Comparison of ENCODE assay signal across 10 cellular contexts in the genomic region with DNA sequence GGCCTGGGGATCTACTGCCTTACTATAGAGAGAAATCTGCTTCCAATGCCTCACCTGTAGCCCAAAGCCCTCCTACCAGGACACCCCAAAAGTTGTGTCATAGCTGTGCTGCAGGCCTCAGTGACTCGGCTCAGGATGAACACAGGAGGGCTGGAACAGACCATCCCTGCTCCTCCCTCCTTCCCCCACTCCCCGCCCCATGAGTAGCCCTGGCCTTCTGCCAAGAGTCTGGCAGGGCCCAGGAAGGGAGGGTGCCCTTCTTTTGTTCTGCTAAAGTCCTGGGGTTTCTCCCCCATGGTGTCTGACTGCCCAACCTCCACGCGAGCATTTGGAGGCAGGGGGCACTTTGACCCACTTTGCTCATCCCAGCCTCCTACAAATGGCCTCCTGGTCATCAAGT. TPM values are rescaled to one million over a fixed set of nuclear protein-coding genes. Genes with fewer than 3 reads are reported as not detected.
A peak's percentile ranks its signal among the peaks of the same experiment; 100 is the strongest.
DNase-seq lines count a peak whose midpoint lies in the region; ATAC-seq and TF ChIP-seq lines count a peak whose summit lies in the region.
"Not testable (repeated sequence)": the region's sequence is repeated elsewhere in the genome, so short reads cannot be mapped to it uniquely, and the experiment has no call there.
"Had no signal": no experiment of that assay in that cellular context is flagged by ENCODE, and none has a peak within 500 bp of the region (broad histone marks: within the 10 kb centered on the region; RNA-seq: fewer than 3 reads in every experiment).

No MANE protein-coding gene starts in this region.

- not testable (repeated sequence) for H3K27ac ChIP-seq in colonic mucosa; heart left ventricle; right cardiac atrium (ENCODE audit: low read length); spleen

- ATAC-seq in heart left ventricle (peak in 3 of 4 donors; percentile 25 to 61 (median 48)), right cardiac atrium (peak; percentile 42 to 56)

- H3K4me3 ChIP-seq in colonic mucosa; heart left ventricle; right cardiac atrium (ENCODE audit: low read length); spleen: not testable (repeated sequence)

- TF ChIP-seq POLR2A in heart left ventricle (IDR thresholded peaks at IDR 0.05); spleen (IDR thresholded peaks at IDR 0.05): not testable (repeated sequence)

- not testable (repeated sequence) for H3K27me3 ChIP-seq in colonic mucosa; heart left ventricle; right cardiac atrium (ENCODE audit: control insufficient read depth, insufficient read depth); spleen (replicated peaks in 1 of 7)

- H3K9me3 ChIP-seq in colonic mucosa; heart left ventricle; right cardiac atrium (ENCODE audit: control insufficient read depth, low read length); spleen: not testable (repeated sequence)

- not testable (repeated sequence) for H3K9ac ChIP-seq in colonic mucosa (ENCODE audit: low read depth in 2 of 2, low read length in 2 of 2)

- not testable (repeated sequence) for TF ChIP-seq CTCF in colonic mucosa (IDR thresholded peaks at IDR 0.05); heart left ventricle (IDR thresholded peaks at IDR 0.05); spleen (IDR thresholded peaks at IDR 0.05 in 8 of 11, conservative IDR thresholded peaks at IDR 0.05 in 3 of 11)

- not testable (repeated sequence) for TF ChIP-seq EP300 in Ishikawa (IDR thresholded peaks at IDR 0.05; ENCODE audit: borderline replicate concordance)

- intact Hi-C loops in colonic mucosa (cut with DNase I); heart left ventricle (cut with DNase I); right cardiac atrium (cut with DNase I); spleen (cut with DNase I; ENCODE audit: low total_unique reads): not testable (repeated sequence)

- H3K4me1 ChIP-seq in colonic mucosa; heart left ventricle; right cardiac atrium (ENCODE audit: control insufficient read depth, insufficient read depth, low read length); spleen: not testable (repeated sequence)

- WGBS in heart left ventricle, 4 donors: no CpG with 5 or more reads among the region's 4 CpGs
- WGBS in right cardiac atrium: no CpG with 5 or more reads among the region's 4 CpGs
- no CpG with 5 or more reads among the region's 4 CpGs for WGBS in spleen, 5 donors

- H3K36me3 ChIP-seq in colonic mucosa, heart left ventricle, spleen: not testable (repeated sequence)

- DNase-seq in colonic mucosa (peak; percentile 76), heart left ventricle (peak in 4 of 5 donors; percentile 12 to 30 (median 20)), right cardiac atrium (peak in 2 of 3 donors; percentile 54 to 58), mucosa of gallbladder (ENCODE audit: low spot score) (peak; percentile 31), spleen (peak; percentile 36)

- not testable (repeated sequence) for TF ChIP-seq RAD21 in Ishikawa (IDR thresholded peaks at IDR 0.05; ENCODE audit: low read depth)

TF ChIP-seq in Ishikawa, 13 proteins besides CTCF, POLR2A, EP300 and RAD21:
- TF ChIP-seq NFIC (IDR thresholded peaks at IDR 0.05): 0 out of 2 replicates have a peak, but pooled peaks have one; percentile 37

RNA-seq across cellular contexts. Expression of a gene that starts 24.8 kb away (rescaled TPM):
- total RNA-seq in colonic mucosa (1 to 10 TPM; 6.3 to 9.3 TPM), heart left ventricle (not detected), right cardiac atrium (under 1 TPM in 2 of 4 donors, not detected in 2; 0.19 to 0.40 TPM), mucosa of gallbladder (0.14 TPM), spleen (not detected)
- polyA plus RNA-seq in heart left ventricle (not detected), right cardiac atrium (0.09 TPM), spleen (not detected)
- total RNA-seq: A673; CD8-positive, alpha-beta memory T cell; Daoy; H1 had no signal
- polyA plus RNA-seq: CD8-positive, alpha-beta memory T cell had no signal

Comparison
In these comparisons a context has a peak if more than half of its experiments do, and no peak if none do; other contexts are left out.
1. DNase-seq: peak in every context shown above with its lines; median percentile 76 in colonic mucosa; 56 in right cardiac atrium; 36 in spleen; 31 in mucosa of gallbladder; 20 in heart left ventricle.